Comparison of ENCODE assay signal across 14 cellular contexts in the genomic region with DNA sequence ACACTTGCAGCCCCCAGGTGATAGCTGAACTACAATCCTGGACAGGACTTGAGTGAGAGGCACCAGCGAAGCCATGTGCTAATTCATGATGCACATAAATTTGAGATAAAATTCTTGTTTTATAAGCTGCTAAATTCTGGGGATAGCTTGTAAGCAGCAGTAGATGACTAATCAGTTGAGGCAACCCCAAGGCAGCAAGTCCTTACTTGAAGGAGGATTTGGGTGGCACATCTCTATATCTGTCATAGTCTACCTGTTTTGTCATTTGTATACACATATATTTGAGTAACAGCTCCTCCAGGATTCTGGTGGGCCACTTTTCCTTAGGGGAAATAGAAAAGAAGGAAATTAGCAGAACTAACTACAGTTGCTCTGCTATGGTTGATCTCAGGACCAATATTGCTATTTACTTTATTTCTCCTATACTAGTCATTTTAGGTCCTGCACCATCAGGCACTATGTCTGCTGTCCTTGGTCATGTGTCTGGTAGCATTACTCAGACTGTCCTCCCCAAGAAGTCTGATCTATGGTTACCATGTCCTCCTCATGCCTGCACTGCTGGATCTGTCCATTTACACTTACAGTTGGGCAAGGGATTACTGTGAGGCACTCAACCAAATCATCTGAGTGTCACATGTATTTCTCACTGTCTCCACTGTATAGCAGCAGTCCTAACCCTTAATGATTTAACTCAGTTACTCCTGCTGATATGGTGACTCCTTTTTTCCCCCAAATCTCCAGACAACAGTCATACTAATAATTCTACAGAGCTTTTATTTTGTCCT.
"Had no signal": no experiment of that assay in that cellular context is flagged by ENCODE, and none has a peak within 500 bp of the region (broad histone marks: within the 10 kb centered on the region; RNA-seq: fewer than 3 reads in every experiment).

No MANE protein-coding gene starts in this region.

- H3K27ac ChIP-seq: colonic mucosa, pancreas, testis had no signal

- H3K4me3 ChIP-seq: colonic mucosa, pancreas, testis had no signal

- H3K27me3 Mint-ChIP-seq: activated CD8-positive, alpha-beta T cell treated with anti-CD3 and anti-CD28 coated beads for 36 hours; stimulated activated naive CD8-positive, alpha-beta T cell treated with anti-CD3 and anti-CD28 coated beads, Interleukin-15, amount 100 ng/mL, for 72 hours had no signal

- DNase-seq: activated CD4-positive, alpha-beta T cell treated with anti-CD3 and anti-CD28 coated beads for 4 hours; activated CD8-positive, alpha-beta memory T cell treated with anti-CD3 and anti-CD28 coated beads, Interleukin-2, amount 50 U/mL, for 4 hours; activated CD8-positive, alpha-beta T cell treated with anti-CD3 and anti-CD28 coated beads for 36 hours; activated naive CD4-positive, alpha-beta T cell treated with Interleukin-2 at 50 U/mL for 16 hours; caudate nucleus; colonic mucosa; effector CD4-positive, alpha-beta T cell; head of caudate nucleus; left ventricle myocardium superior; pancreas; stimulated activated CD4-positive, alpha-beta T cell treated with anti-CD3 and anti-CD28 coated beads, Interleukin-4, amount 100 ng/mL, for 1 hour; stimulated activated naive CD8-positive, alpha-beta T cell treated with anti-CD3 and anti-CD28 coated beads, Interleukin-15, amount 100 ng/mL, for 72 hours; testis had no signal

- H3K4me3 Mint-ChIP-seq: activated CD8-positive, alpha-beta T cell treated with anti-CD3 and anti-CD28 coated beads for 36 hours; neural crest cell; stimulated activated naive CD8-positive, alpha-beta T cell treated with anti-CD3 and anti-CD28 coated beads, Interleukin-15, amount 100 ng/mL, for 72 hours had no signal

- ATAC-seq: activated CD8-positive, alpha-beta T cell treated with anti-CD3 and anti-CD28 coated beads for 36 hours; left ventricle myocardium superior; pancreas; stimulated activated naive CD8-positive, alpha-beta T cell treated with anti-CD3 and anti-CD28 coated beads, Interleukin-15, amount 100 ng/mL, for 72 hours had no signal

- H3K27me3 ChIP-seq: colonic mucosa, pancreas, testis had no signal

- H3K4me1 ChIP-seq: colonic mucosa, pancreas, testis had no signal

- H3K4me1 Mint-ChIP-seq: neural crest cell; stimulated activated naive CD8-positive, alpha-beta T cell treated with anti-CD3 and anti-CD28 coated beads, Interleukin-15, amount 100 ng/mL, for 72 hours had no signal

- H3K9me3 ChIP-seq: colonic mucosa, pancreas, testis had no signal

- H3K27ac Mint-ChIP-seq: activated CD8-positive, alpha-beta T cell treated with anti-CD3 and anti-CD28 coated beads for 36 hours; stimulated activated naive CD8-positive, alpha-beta T cell treated with anti-CD3 and anti-CD28 coated beads, Interleukin-15, amount 100 ng/mL, for 72 hours had no signal

- H3K36me3 ChIP-seq: colonic mucosa, pancreas had no signal
